8 cellular contexts compared by ENCODE assay signal in the genomic region with DNA sequence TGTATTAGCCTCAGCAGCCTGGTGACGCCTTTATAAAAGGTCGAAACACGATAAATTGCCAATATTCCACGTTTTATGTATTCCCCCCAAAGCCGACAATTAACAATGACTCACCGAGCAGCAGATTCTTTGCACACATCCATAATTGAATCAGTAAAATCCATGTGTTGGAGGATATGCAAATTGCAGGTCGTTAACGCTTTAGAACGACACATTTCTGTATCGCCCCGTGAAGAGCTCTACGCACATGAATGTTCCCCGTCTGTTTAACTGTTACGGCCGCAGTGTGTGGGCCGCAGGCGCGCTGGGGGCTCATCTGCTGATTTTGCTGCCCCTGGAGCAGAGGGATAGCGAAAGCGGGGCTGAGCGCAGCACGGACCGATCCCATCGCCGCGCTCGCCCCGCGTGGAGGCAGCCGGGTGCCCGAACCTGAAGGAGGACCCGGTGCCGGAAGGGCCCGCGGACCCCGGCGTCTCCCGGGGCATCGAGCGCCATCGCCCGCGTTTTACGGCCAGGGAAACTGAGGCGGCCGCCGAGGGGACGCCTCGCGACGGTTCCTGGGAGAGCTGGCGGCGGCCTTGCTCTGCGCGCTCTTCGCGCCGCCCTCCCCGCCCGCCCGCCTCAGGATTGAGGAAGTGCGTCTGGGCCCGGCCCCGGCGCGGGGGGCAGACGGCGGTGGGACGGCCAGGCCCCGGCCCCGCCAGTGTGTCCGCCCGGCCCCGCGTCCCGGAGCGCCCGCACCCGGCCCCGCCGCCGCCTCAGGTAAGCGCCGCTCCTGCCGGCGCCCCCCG. TPM values are rescaled to one million over a fixed set of nuclear protein-coding genes. Genes with fewer than 3 reads are reported as not detected.
DNase-seq lines count a peak whose midpoint lies in the region; TF ChIP-seq lines count a peak whose summit lies in the region.

A gene with protein sequence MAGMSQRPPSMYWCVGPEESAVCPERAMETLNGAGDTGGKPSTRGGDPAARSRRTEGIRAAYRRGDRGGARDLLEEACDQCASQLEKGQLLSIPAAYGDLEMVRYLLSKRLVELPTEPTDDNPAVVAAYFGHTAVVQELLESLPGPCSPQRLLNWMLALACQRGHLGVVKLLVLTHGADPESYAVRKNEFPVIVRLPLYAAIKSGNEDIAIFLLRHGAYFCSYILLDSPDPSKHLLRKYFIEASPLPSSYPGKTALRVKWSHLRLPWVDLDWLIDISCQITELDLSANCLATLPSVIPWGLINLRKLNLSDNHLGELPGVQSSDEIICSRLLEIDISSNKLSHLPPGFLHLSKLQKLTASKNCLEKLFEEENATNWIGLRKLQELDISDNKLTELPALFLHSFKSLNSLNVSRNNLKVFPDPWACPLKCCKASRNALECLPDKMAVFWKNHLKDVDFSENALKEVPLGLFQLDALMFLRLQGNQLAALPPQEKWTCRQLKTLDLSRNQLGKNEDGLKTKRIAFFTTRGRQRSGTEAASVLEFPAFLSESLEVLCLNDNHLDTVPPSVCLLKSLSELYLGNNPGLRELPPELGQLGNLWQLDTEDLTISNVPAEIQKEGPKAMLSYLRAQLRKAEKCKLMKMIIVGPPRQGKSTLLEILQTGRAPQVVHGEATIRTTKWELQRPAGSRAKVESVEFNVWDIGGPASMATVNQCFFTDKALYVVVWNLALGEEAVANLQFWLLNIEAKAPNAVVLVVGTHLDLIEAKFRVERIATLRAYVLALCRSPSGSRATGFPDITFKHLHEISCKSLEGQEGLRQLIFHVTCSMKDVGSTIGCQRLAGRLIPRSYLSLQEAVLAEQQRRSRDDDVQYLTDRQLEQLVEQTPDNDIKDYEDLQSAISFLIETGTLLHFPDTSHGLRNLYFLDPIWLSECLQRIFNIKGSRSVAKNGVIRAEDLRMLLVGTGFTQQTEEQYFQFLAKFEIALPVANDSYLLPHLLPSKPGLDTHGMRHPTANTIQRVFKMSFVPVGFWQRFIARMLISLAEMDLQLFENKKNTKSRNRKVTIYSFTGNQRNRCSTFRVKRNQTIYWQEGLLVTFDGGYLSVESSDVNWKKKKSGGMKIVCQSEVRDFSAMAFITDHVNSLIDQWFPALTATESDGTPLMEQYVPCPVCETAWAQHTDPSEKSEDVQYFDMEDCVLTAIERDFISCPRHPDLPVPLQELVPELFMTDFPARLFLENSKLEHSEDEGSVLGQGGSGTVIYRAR (N-terminal part only) (plus strand): TSS at position 668 of the 791 bp plus-strand sequence. CDS start 5,276 bp downstream, outside the sequence.

- no peak within 1 kb of the TSS for H3K27ac ChIP-seq in iPS-20b (ENCODE audit: low read length)
- H3K27ac ChIP-seq in spleen, result peak within 1 kb of the TSS; percentile 60 to 88 (median 83)

- TF ChIP-seq POLR2A in spleen (IDR thresholded peaks at IDR 0.05), result no peak

- peaks cover 38% of the 10 kb centered on the region for H3K27me3 ChIP-seq in H7 (ENCODE audit: control insufficient read depth, insufficient read depth, low read length)
- peaks cover 71% of the 10 kb centered on the region for H3K27me3 ChIP-seq in iPS-20b (ENCODE audit: insufficient read depth, low read length)
- H3K27me3 ChIP-seq in spleen (replicated peaks in 1 of 7), result peaks cover 0 to 27% (median 0%) of the 10 kb centered on the region in 7 donors

- H3K9me3 ChIP-seq in iPS-20b (ENCODE audit: insufficient read depth, low read depth, low read length) (no peaks in the 10 kb centered on the region), spleen (no peaks in the 10 kb centered on the region)

- H3K4me3 ChIP-seq in H7 (ENCODE audit: insufficient read depth, low read depth, low read length), result peak within 1 kb of the TSS; percentile 53
- peak within 1 kb of the TSS; percentile 61 for H3K4me3 ChIP-seq in astrocyte of the spinal cord (ENCODE audit: low read depth, low read length)
- H3K4me3 ChIP-seq in iPS-20b (ENCODE audit: low read length), result peak within 1 kb of the TSS; percentile 57
- peak within 1 kb of the TSS; percentile 63 to 82 (median 73) for H3K4me3 ChIP-seq in spleen

- H3K36me3 ChIP-seq in H7 (replicated peaks; ENCODE audit: control insufficient read depth, insufficient read depth, low read length) (0 out of 2 replicates have a peak, but pooled peaks cover 2% of the 10 kb centered on the region), iPS-20b (ENCODE audit: insufficient read depth, low read depth, low read length) (no peaks in the 10 kb centered on the region), spleen (peaks cover 0 to 7% (median 0%) of the 10 kb centered on the region in 6 donors)

- no peak within 1 kb of the TSS for H3K9ac ChIP-seq in iPS-20b (ENCODE audit: low read depth, low read length)

- WGBS in spleen, 5 donors, result 1 to 2% (median 1%) methylated on average over 13 to 87 of the region's 87 CpGs

- intact Hi-C loops in spleen (cut with DNase I; ENCODE audit: low total_unique reads), result no loop called here

- H3K4me1 ChIP-seq in iPS-20b (ENCODE audit: insufficient read depth, low read length), result no peaks in the 10 kb centered on the region
- peaks cover 20 to 75% (median 62%) of the 10 kb centered on the region in 6 donors for H3K4me1 ChIP-seq in spleen

- in situ Hi-C loops in astrocyte of the spinal cord (cut with HindIII; ENCODE audit: low sequenced_read_pairs), result no loop called here

- peak; percentile 22 for DNase-seq in GDM1 (lab: John Stamatoyannopoulos, UW)
- peak; percentile 88 for DNase-seq in H7
- DNase-seq in NCI-H345 treated with DMSO at 0.1 percent for 48 hours (lab: John Stamatoyannopoulos, UW; ENCODE audit: unreplicated experiment), result peak; percentile 2
- DNase-seq in astrocyte of the spinal cord (ENCODE audit: low read depth, low spot score), result peak; percentile 57
- DNase-seq in spleen, result peak; percentile 91
- DNase-seq in NCI-H2227 treated with DMSO at 0.1 percent for 48 hours (lab: John Stamatoyannopoulos, UW), result no peak
- no peak for DNase-seq in activated effector memory CD4-positive, alpha-beta T cell treated with anti-CD3 and anti-CD28 coated beads, Interleukin-2, amount 50 U/mL, for 16 hours

- TF ChIP-seq CTCF in astrocyte of the spinal cord (IDR thresholded peaks at IDR 0.05; ENCODE audit: low read depth, low read length) (no peak), spleen (IDR thresholded peaks at IDR 0.05 in 8 of 11, conservative IDR thresholded peaks at IDR 0.05 in 3 of 11) (peak in 1 of 11 experiments; percentile 9)

RNA-seq across cellular contexts. Expression of the gene that starts here (rescaled TPM):
- total RNA-seq in H7 (2014; rRNA removed; shearing (Covaris generic)), result 3.3 and 6.6 TPM in 2 replicates
- 10 to 100 TPM; 31.3 to 60.2 (median 49.9) TPM for total RNA-seq in spleen
- polyA plus RNA-seq in spleen, result 10 to 100 TPM; 12.0 to 23.6 (median 12.8) TPM

Comparison
In these comparisons a context has a peak if more than half of its experiments do, and no peak if none do; other contexts are left out.
1. DNase-seq: peak in GDM1 (single experiment), H7 (single experiment), NCI-H345 treated with DMSO at 0.1 percent for 48 hours (single experiment), astrocyte of the spinal cord (single experiment) and spleen (single experiment); none in NCI-H2227 treated with DMSO at 0.1 percent for 48 hours (single experiment) and activated effector memory CD4-positive, alpha-beta T cell treated with anti-CD3 and anti-CD28 coated beads, Interleukin-2, amount 50 U/mL, for 16 hours (single experiment).
2. Peak in every context shown above with its lines, with median percentiles within 50 percentile points of each other: H3K4me3 ChIP-seq.